In the genomic region with DNA sequence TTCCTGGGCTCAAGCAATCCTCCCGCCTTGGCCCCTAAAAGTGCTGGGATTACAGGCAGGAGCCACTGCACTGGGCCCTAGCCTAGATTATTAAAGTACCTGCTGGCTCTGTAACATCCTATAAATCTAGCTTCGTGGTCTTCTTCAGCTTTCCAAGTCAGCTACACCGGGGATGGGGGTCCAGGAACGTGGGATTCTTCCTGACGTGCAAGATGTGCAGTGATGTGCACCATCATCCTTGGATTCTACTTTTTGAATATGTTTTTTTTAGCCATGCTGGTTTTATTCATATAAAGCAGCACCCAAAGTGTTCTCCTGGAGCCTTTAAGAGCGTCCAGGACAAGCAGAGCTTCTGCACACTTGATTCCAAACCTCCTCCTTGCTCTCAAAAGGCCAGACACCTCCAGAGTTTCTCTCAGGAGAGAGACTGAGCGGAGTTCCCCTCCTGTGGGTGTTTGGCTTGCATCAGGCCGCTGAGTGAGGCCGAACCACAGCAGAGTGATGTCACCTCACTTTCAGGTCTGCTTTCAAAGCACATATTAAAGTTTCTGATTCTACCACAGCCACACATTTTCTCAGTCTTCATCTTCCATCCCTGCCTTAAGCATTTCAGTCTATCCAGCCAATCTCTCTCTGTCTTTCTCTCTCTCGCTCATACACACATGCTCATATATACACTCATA, we compare ENCODE assay signal across 10 cellular contexts. TPM values are rescaled to one million over a fixed set of nuclear protein-coding genes. Genes with fewer than 3 reads are reported as not detected.
DNase-seq lines count a peak whose midpoint lies in the region; ATAC-seq, FAIRE-seq and TF ChIP-seq lines count a peak whose summit lies in the region.
"Had no signal": no experiment of that assay in that cellular context is flagged by ENCODE, and none has a peak within 500 bp of the region (broad histone marks: within the 10 kb centered on the region; RNA-seq: fewer than 3 reads in every experiment).

No MANE protein-coding gene starts in this region.

- ATAC-seq in IMR-90 (ENCODE audit: low read depth) (peak; percentile 63), HepG2 (peak; percentile 31; the same call in 2 of the 3 replicates)
- ATAC-seq: A549 had no signal

- H3K9ac ChIP-seq in IMR-90 (ENCODE audit: low read depth, low read length) (no peak overlapping the region), HepG2 (ENCODE audit: insufficient read depth, low read depth, low read length) (no peak overlapping the region)

- H2BK120ac ChIP-seq in IMR-90 (ENCODE audit: low read depth, low read length) = peak overlapping the region; percentile 51

- TF ChIP-seq EP300 in HepG2 (IDR thresholded peaks at IDR 0.05; ENCODE audit: low read depth in 2 of 2, low read length in 2 of 2) (no peak), HepG2 (CRISPR knock-in tag; IDR thresholded peaks at IDR 0.05; ENCODE audit: borderline replicate concordance) (no peak), stomach (IDR thresholded peaks at IDR 0.05) (no peak), sigmoid colon (IDR thresholded peaks at IDR 0.05) (no peak)

- peak overlapping the region; percentile 71 for H3K4me2 ChIP-seq in IMR-90 (ENCODE audit: low read depth, low read length)
- no peak overlapping the region for H3K4me2 ChIP-seq in HepG2 (ENCODE audit: low read depth, low read length)
- H3K4me2 ChIP-seq: A549 had no signal

- BruUV-seq in MCF 10A (replicated peaks; lab: Mats Ljungman, UMichigan) = no TSS peak
- BruUV-seq in IMR-90 (replicated peaks; lab: Mats Ljungman, UMichigan) = no TSS peak
- no TSS peak for BruUV-seq in HepG2 (replicated peaks; lab: Mats Ljungman, UMichigan)

- 0 out of 2 replicates have a peak overlapping the region, but pooled peaks have one; percentile 12 for H4K91ac ChIP-seq in IMR-90 (ENCODE audit: insufficient read depth, low read depth, low read length)

- dilution Hi-C loops in IMR-90 (cut with HindIII; ENCODE audit: low sequenced_read_pairs, unreplicated experiment) = no loop called here

- TF ChIP-seq RAD21 in IMR-90 (IDR thresholded peaks at IDR 0.05; ENCODE audit: low read length) (no peak), HepG2 (CRISPR knock-in tag; IDR thresholded peaks at IDR 0.05) (no peak)

- peak overlapping the region; percentile 28 for H2AFZ ChIP-seq in IMR-90 (replicated peaks; ENCODE audit: low read length, poor library complexity)
- H2AFZ ChIP-seq in HepG2 (ENCODE audit: low read length) = no peak overlapping the region

- no peak for FAIRE-seq in HepG2 (lab: Jason Lieb, UNC)
- FAIRE-seq: A549, colon had no signal

- CTCF ChIA-PET in MCF 10A (lab: Yijun Ruan, JAX) (interaction anchor here (0.7 to 3.1 kb wide), 11 partner anchors 11 to 232 kb away, joined by 3 to 22 read pairs (median 5); a partner anchor contains a TSS), IMR-90 (lab: Yijun Ruan, JAX) (no interaction called here), HepG2 (lab: Yijun Ruan, JAX; ENCODE audit: low intra/inter-chr PET ratio, low total read pairs) (no interaction called here)

- no peak overlapping the region for H3K56ac ChIP-seq in IMR-90 (ENCODE audit: extremely low read depth, insufficient read depth, low read length)

- no peak for DNase-seq in breast epithelium (ENCODE audit: low spot score in 2 of 2)
- no peak for DNase-seq in MCF 10A (ENCODE audit: unreplicated experiment)
- peak; percentile 86 for DNase-seq in IMR-90
- peak; percentile 76 for DNase-seq in activated T-cell treated with anti-CD3 and anti-CD28 coated beads for 48 hours (ENCODE audit: low read depth)
- no peak for DNase-seq in HepG2 (ENCODE audit: low spot score)
- DNase-seq in stomach = peak; percentile 57
- no peak for DNase-seq in ACHN
- DNase-seq in sigmoid colon = no peak

- H4K20me1 ChIP-seq in IMR-90 (ENCODE audit: insufficient read depth, low read length) (no peaks in the 10 kb centered on the region), HepG2 (ENCODE audit: insufficient read depth, low read length) (no peaks in the 10 kb centered on the region)

- POLR2A ChIA-PET in MCF 10A (lab: Yijun Ruan, JAX) = interaction anchor here (0.8 to 3.8 kb wide), 21 partner anchors 9 to 463 kb away, joined by 3 to 44 read pairs (median 8); a partner anchor contains a TSS
- POLR2A ChIA-PET in IMR-90 (lab: Charles Lee; ENCODE audit: unreplicated experiment) = no interaction called here
- POLR2A ChIA-PET in HepG2 (lab: Yijun Ruan, JAX) = no interaction called here

- H3K23ac ChIP-seq in IMR-90 (ENCODE audit: low read depth, low read length) = no peak overlapping the region; the same call in 1 of the 2 replicates

- H3K4me3 ChIP-seq in breast epithelium (no peak overlapping the region), IMR-90 (ENCODE audit: insufficient read depth, low read depth, low read length) (no peak overlapping the region), HepG2 (replicated peaks in 1 of 3; ENCODE audit: insufficient read depth in 1 of 3, low read depth in 2 of 3, low read length in 3 of 3) (no peak overlapping the region), stomach (no peak overlapping the region), sigmoid colon (no peak overlapping the region)
- H3K4me3 ChIP-seq: A549 had no signal

- peak overlapping the region; percentile 30; the same call in 1 of the 2 replicates for H2BK20ac ChIP-seq in IMR-90 (ENCODE audit: low read depth, low read length)

- H3K18ac ChIP-seq in IMR-90 (ENCODE audit: low read depth, low read length) = peak overlapping the region; percentile 14; the same call in 1 of the 2 replicates

- TF ChIP-seq CTCF in breast epithelium (IDR thresholded peaks at IDR 0.05) = no peak
- TF ChIP-seq CTCF in MCF 10A (IDR thresholded peaks at IDR 0.05; ENCODE audit: unreplicated experiment) = no peak
- TF ChIP-seq CTCF in IMR-90 (conservative IDR thresholded peaks at IDR 0.05; ENCODE audit: low read depth, low read length) = no peak
- no peak for TF ChIP-seq CTCF in HepG2 (CRISPR knock-in tag; IDR thresholded peaks at IDR 0.05)
- no peak for TF ChIP-seq CTCF in stomach (IDR thresholded peaks at IDR 0.05)
- no peak for TF ChIP-seq CTCF in sigmoid colon (IDR thresholded peaks at IDR 0.05)

- H3K14ac ChIP-seq in IMR-90 (replicated peaks; ENCODE audit: low read depth, low read length) = peak overlapping the region; percentile 50; the same call in 1 of the 2 replicates

- no peak overlapping the region for H2AK5ac ChIP-seq in IMR-90 (ENCODE audit: low read depth, low read length)

- peaks cover 9% of the 10 kb centered on the region for H3K9me1 ChIP-seq in IMR-90 (ENCODE audit: insufficient read depth, low read length)

- H2AK9ac ChIP-seq in IMR-90 (replicated peaks; ENCODE audit: low read depth, low read length, poor library complexity) = no peak overlapping the region

- H3K36me3 Mint-ChIP-seq in MCF 10A (ENCODE audit: insufficient read depth, unreplicated experiment) = no peaks in the 10 kb centered on the region

- TF ChIP-seq POLR2A in breast epithelium (IDR thresholded peaks at IDR 0.05) (no peak), IMR-90 (IDR thresholded peaks at IDR 0.05; ENCODE audit: low read depth, low read length) (no peak), HepG2 (IDR thresholded peaks at IDR 0.05; ENCODE audit: insufficient read depth in 1 of 2, low read depth in 2 of 2, low read length in 2 of 2) (no peak), stomach (IDR thresholded peaks at IDR 0.05) (no peak), sigmoid colon (IDR thresholded peaks at IDR 0.05) (no peak)

- no peaks in the 10 kb centered on the region for H3K79me2 ChIP-seq in HepG2 (ENCODE audit: insufficient read depth, low read length)

- H3K36me3 ChIP-seq in breast epithelium (no peaks in the 10 kb centered on the region), IMR-90 (ENCODE audit: control insufficient read depth, insufficient read depth, low read length) (no peaks in the 10 kb centered on the region), HepG2 (replicated peaks in 1 of 2; ENCODE audit: control insufficient read depth in 1 of 2, insufficient read depth in 2 of 2, low read length in 2 of 2) (no peaks in the 10 kb centered on the region), stomach (no peaks in the 10 kb centered on the region), sigmoid colon (no peaks in the 10 kb centered on the region)

- peaks cover 26% of the 10 kb centered on the region for H3K4me1 Mint-ChIP-seq in MCF 10A (ENCODE audit: insufficient read depth, unreplicated experiment)

- no peak overlapping the region for H4K5ac ChIP-seq in IMR-90 (ENCODE audit: low read depth, low read length)

- H3K27me3 Mint-ChIP-seq in MCF 10A (ENCODE audit: insufficient read depth, unreplicated experiment) = no peaks in the 10 kb centered on the region

- in situ Hi-C loops in IMR-90 (cut with MboI; ENCODE audit: low sequenced_read_pairs) = no loop called here
- in situ Hi-C loops in HepG2 (cut with HindIII; ENCODE audit: extremely low pct_ligation_motif_present, low pct_unique_long_range_greater_than_20kb) = no loop called here
- in situ Hi-C loops in ACHN (cut with HindIII; ENCODE audit: low pct_ligation_motif_present, low pct_unique_long_range_greater_than_20kb, low sequenced_read_pairs) = no loop called here

- H3K9me3 Mint-ChIP-seq in MCF 10A (ENCODE audit: unreplicated experiment) = no peaks in the 10 kb centered on the region

- no peaks in the 10 kb centered on the region for H3K79me1 ChIP-seq in IMR-90 (ENCODE audit: low read depth in 1 of 2, low read length in 2 of 2)

- peak overlapping the region in 1 of 2 experiments; percentile 50; a peak in 2 of 4 replicates for H4K8ac ChIP-seq in IMR-90 (ENCODE audit: low read depth in 2 of 2, low read length in 2 of 2)

- intact Hi-C loops in breast epithelium (cut with DNase I; ENCODE audit: low total_unique reads) = no loop called here
- intact Hi-C loops in MCF 10A (cut with micrococcal nuclease) = no loop called here
- intact Hi-C loops in IMR-90 (cut with micrococcal nuclease) = no loop called here
- intact Hi-C loops in HepG2 (cut with micrococcal nuclease; ENCODE audit: unreplicated experiment) = no loop called here
- intact Hi-C loops in stomach (cut with DNase I; ENCODE audit: low total_unique reads) = no loop called here
- intact Hi-C loops in sigmoid colon (cut with DNase I) = no loop called here

- 0 out of 2 replicates have a peak overlapping the region, but pooled peaks have one; percentile 36 for H3K4ac ChIP-seq in IMR-90 (ENCODE audit: low read depth, low read length)

- H3K27ac ChIP-seq in breast epithelium = peak overlapping the region; percentile 86 to 87
- no peak overlapping the region for H3K27ac ChIP-seq in IMR-90 (ENCODE audit: insufficient read depth, low read length)
- H3K27ac ChIP-seq in HepG2 (ENCODE audit: extremely low read length, insufficient read depth, low read length) = no peak overlapping the region
- peak overlapping the region; percentile 18 to 81 (median 67) for H3K27ac ChIP-seq in stomach
- H3K27ac ChIP-seq in sigmoid colon = peak overlapping the region in 2 of 4 donors; percentile 22 to 64
- H3K27ac ChIP-seq: A549 had no signal

- H3K27me3 ChIP-seq in breast epithelium = no peaks in the 10 kb centered on the region
- H3K27me3 ChIP-seq in IMR-90 (ENCODE audit: control insufficient read depth, insufficient read depth, low read length) = no peaks in the 10 kb centered on the region
- 0 out of 5 replicates have a peak, but pooled peaks cover 0 to 1% of the 10 kb centered on the region in 2 experiments for H3K27me3 ChIP-seq in HepG2 (ENCODE audit: control insufficient read depth in 1 of 2, insufficient read depth in 2 of 2, low read length in 2 of 2)
- no peaks in the 10 kb centered on the region for H3K27me3 ChIP-seq in stomach
- no peaks in the 10 kb centered on the region for H3K27me3 ChIP-seq in sigmoid colon

- H3K9me3 ChIP-seq in breast epithelium (no peaks in the 10 kb centered on the region), IMR-90 (ENCODE audit: control insufficient read depth, insufficient read depth, low read length) (no peaks in the 10 kb centered on the region), HepG2 (ENCODE audit: low read length) (no peaks in the 10 kb centered on the region), stomach (no peaks in the 10 kb centered on the region), sigmoid colon (no peaks in the 10 kb centered on the region)
- H3K9me3 ChIP-seq: A549 had no signal

- no peak overlapping the region for H3K27ac Mint-ChIP-seq in MCF 10A (ENCODE audit: low read depth, unreplicated experiment)

- H3K4me3 Mint-ChIP-seq in MCF 10A (ENCODE audit: unreplicated experiment) = no peak overlapping the region

- WGBS in IMR-90 (ENCODE audit: extremely low coverage in 2 of 2, insufficient read length in 1 of 2), 2 experiments = 69% methylated on average over 7 of the region's 10 CpGs; no CpG with 5 or more reads in 1 of the 2 experiments
- 44% methylated on average over 10 of the region's 10 CpGs for WGBS in HepG2 (ENCODE audit: low lambda C conversion rate)
- WGBS in stomach, 5 donors = 65 to 87% (median 84%) methylated on average over 10 of the region's 10 CpGs
- 69 to 87% methylated on average over 10 of the region's 10 CpGs for WGBS in sigmoid colon, 2 donors

- H3K4me1 ChIP-seq in breast epithelium = peaks cover 7% of the 10 kb centered on the region in 2 donors
- H3K4me1 ChIP-seq in IMR-90 (ENCODE audit: control insufficient read depth, insufficient read depth, low read length) = peaks cover 13% of the 10 kb centered on the region
- no peaks in the 10 kb centered on the region; the same call in 1 of the 2 replicates for H3K4me1 ChIP-seq in HepG2 (ENCODE audit: insufficient read depth, low read length)
- H3K4me1 ChIP-seq in stomach = peaks cover 0 to 13% (median 0%) of the 10 kb centered on the region in 4 donors
- peaks cover 0 to 5% (median 2%) of the 10 kb centered on the region in 4 donors for H3K4me1 ChIP-seq in sigmoid colon

- no peak overlapping the region for H2BK15ac ChIP-seq in IMR-90 (ENCODE audit: low read depth, low read length)

- peak overlapping the region; percentile 84 for H2BK5ac ChIP-seq in IMR-90 (ENCODE audit: low read depth, low read length, poor library complexity, severe bottlenecking)

RNA-seq across cellular contexts. Expression of a gene that starts 33.4 kb away (rescaled TPM):
- total RNA-seq in breast epithelium (1 to 10 TPM; 5.0 to 8.5 (median 8.3) TPM), MCF 10A (2022) (7.2 and 10.4 TPM in 2 replicates), IMR-90 (2012; rRNA removed) (2.5 and 4.7 TPM in 2 replicates), HepG2 (2016; rRNA removed; fragmentation: Illumina TruSeq; extraction: Trizol) (5.4 and 5.5 TPM in 2 replicates), stomach (10 to 100 TPM in 2 of 5 donors, 1 to 10 TPM in 2, not detected in 1; 1.3 to 11.6 (median 7.7) TPM), sigmoid colon (10 to 100 TPM in 2 of 4 donors, 1 to 10 TPM in 2; 7.8 to 12.2 (median 9.4) TPM)
- polyA plus RNA-seq in IMR-90 (2012; rRNA removed) (4.7 and 5.2 TPM in 2 replicates), HepG2 (2011; rRNA removed) (3.1 and 3.9 TPM in 2 replicates), stomach (1 to 10 TPM; 4.5 to 9.8 (median 4.9) TPM), sigmoid colon (1 to 10 TPM; 3.5 to 8.7 (median 4.2) TPM)
- polyA plus RNA-seq in IMR-90 (2012; cell fraction: cytosol; rRNA removed) = 2.1 and 3.1 TPM in 2 replicates
- 7.2 and 10.5 TPM in 2 replicates for polyA plus RNA-seq in IMR-90 (2012; cell fraction: nucleus; rRNA removed; ENCODE audit: low replicate concordance)
- total RNA-seq in HepG2 (2016; cell fraction: cytosol; rRNA removed; fragmentation: Illumina TruSeq; extraction: Trizol; ENCODE audit: low read depth) = 0.62 and 0.71 TPM in 2 replicates
- 5.0 and 6.6 TPM in 2 replicates for total RNA-seq in HepG2 (2016; cell fraction: insoluble cytoplasmic fraction; rRNA removed; fragmentation: Illumina TruSeq; extraction: Trizol)
- total RNA-seq in HepG2 (2016; cell fraction: membrane; rRNA removed; fragmentation: Illumina TruSeq; extraction: Trizol) = 2.2 and 2.7 TPM in 2 replicates
- 9.6 and 10.7 TPM in 2 replicates for total RNA-seq in HepG2 (2016; cell fraction: nucleus; rRNA removed; fragmentation: Illumina TruSeq; extraction: Trizol)
- polyA plus RNA-seq in HepG2 (2011; cell fraction: cytosol; rRNA removed) = 1.9 TPM in 2 replicates
- polyA plus RNA-seq in HepG2 (2011; cell fraction: nucleus; rRNA removed) = 6.1 and 6.5 TPM in 2 replicates
- polyA plus RNA-seq in HepG2 (2012) = 4.0 and 4.1 TPM in 2 replicates
- 0.77 and 0.96 TPM in 2 replicates for polyA plus RNA-seq in HepG2 (2016; cell fraction: cytosol; fragmentation: Illumina TruSeq; extraction: Trizol; ENCODE audit: low read depth)
- polyA plus RNA-seq in HepG2 (2016; cell fraction: insoluble cytoplasmic fraction; fragmentation: Illumina TruSeq; extraction: Trizol; ENCODE audit: low read depth) = 4.7 TPM in 2 replicates
- 1.5 and 2.0 TPM in 2 replicates for polyA plus RNA-seq in HepG2 (2016; cell fraction: membrane; fragmentation: Illumina TruSeq; extraction: Trizol; ENCODE audit: low read depth)
- 22.3 and 22.4 TPM in 2 replicates for polyA plus RNA-seq in HepG2 (2016; cell fraction: nucleus; fragmentation: Illumina TruSeq; extraction: Trizol; ENCODE audit: insufficient read depth, low read depth)
- polyA minus RNA-seq in HepG2 (2011; rRNA and poly(A)+ RNA removed; ENCODE audit: low replicate concordance) = 3.5 and 7.9 TPM in 2 replicates
- 1.2 and 1.5 TPM in 2 replicates for polyA minus RNA-seq in HepG2 (2011; cell fraction: cytosol; rRNA and poly(A)+ RNA removed)
- polyA minus RNA-seq in HepG2 (2011; cell fraction: nucleus; rRNA and poly(A)+ RNA removed) = 9.2 and 12.5 TPM in 2 replicates

Comparison
In these comparisons a context has a peak if more than half of its experiments do, and no peak if none do; other contexts are left out.
1. DNase-seq: peak in IMR-90 (single experiment), activated T-cell treated with anti-CD3 and anti-CD28 coated beads for 48 hours (single experiment) and stomach (single experiment); none in breast epithelium (0 of 2), MCF 10A (single experiment), HepG2 (single experiment), ACHN (single experiment) and sigmoid colon (single experiment).
2. H3K27ac ChIP-seq: peak in breast epithelium (2 of 2) and stomach (5 of 5); none in IMR-90 (single experiment) and HepG2 (single experiment).